ENCODE assay signal across 8 cellular contexts in the genomic region with DNA sequence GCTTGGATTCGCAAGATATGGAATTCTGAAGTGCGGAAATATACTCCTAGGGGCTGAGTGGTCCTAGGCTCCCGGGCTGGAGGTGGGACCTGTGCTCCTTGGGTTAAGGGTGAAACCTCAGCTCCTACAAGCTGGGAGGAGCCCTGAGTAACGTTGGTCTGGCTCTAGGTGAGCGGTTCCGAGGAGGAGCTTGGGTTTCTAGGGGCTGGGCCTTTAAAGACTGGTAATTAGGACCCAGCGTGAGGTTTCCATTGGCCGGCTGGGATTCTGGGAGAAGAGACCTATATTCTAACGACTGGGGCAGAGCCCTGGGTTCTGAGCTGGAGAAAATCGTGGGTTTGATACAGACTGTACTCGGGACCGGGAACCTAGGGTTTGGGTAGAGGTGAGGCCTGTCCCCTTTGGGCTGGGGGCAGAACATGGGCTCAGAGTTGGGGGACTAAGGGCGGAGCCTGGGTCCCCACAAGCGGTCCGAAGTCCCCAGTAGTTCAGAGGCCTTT. TPM values are rescaled to one million over a fixed set of nuclear protein-coding genes. Genes with fewer than 3 reads are reported as not detected.
DNase-seq lines count a peak whose midpoint lies in the region; ATAC-seq, FAIRE-seq and TF ChIP-seq lines count a peak whose summit lies in the region.

No MANE protein-coding gene starts in this region.

- peak overlapping the region; percentile 87 for H3K27ac Mint-ChIP-seq in activated CD4-positive, alpha-beta T cell treated with anti-CD3 and anti-CD28 coated beads, Interleukin-2, amount 10 ng/mL, durations not matched to agents 24 days and 14 days

- peaks cover 25% of the 10 kb centered on the region for H3K36me3 Mint-ChIP-seq in activated CD4-positive, alpha-beta T cell treated with anti-CD3 and anti-CD28 coated beads, Interleukin-2, amount 10 ng/mL, durations not matched to agents 24 days and 14 days (ENCODE audit: low read depth)

- POLR2A ChIA-PET in GM12878 (lab: Charles Lee), result interaction anchor here (0.6 to 5.4 kb wide), 3 partner anchors 25 to 117 kb away, joined by 3 to 33 read pairs (median 3); partner anchors contain the start of gene SF1

- H3K9me3 Mint-ChIP-seq in activated CD4-positive, alpha-beta T cell treated with anti-CD3 and anti-CD28 coated beads, Interleukin-2, amount 10 ng/mL, durations not matched to agents 24 days and 14 days, result no peaks in the 10 kb centered on the region

- peak overlapping the region; percentile 97 for H3K4me2 ChIP-seq in GM12878 (ENCODE audit: control insufficient read depth, insufficient read depth)

- H3K36me3 ChIP-seq in GM12878 (ENCODE audit: control insufficient read depth in 2 of 2, insufficient read depth in 2 of 2, low read length in 1 of 2), result peaks cover 3 to 5% of the 10 kb centered on the region in 2 experiments; a peak in 3 of 4 replicates
- peaks cover 0 to 56% (median 0%) of the 10 kb centered on the region in 3 donors for H3K36me3 ChIP-seq in tibial nerve

- peak overlapping the region; percentile 62 for H2AFZ ChIP-seq in GM12878 (ENCODE audit: control insufficient read depth, low read depth, low read length)

- no peak for TF ChIP-seq POLR2A in GM12878 (IDR thresholded peaks at IDR 0.05; ENCODE audit: low read depth, low read length)
- no peak for TF ChIP-seq POLR2A in tibial nerve (IDR thresholded peaks at IDR 0.05)

- no peak for TF ChIP-seq RAD21 in GM12878 (IDR thresholded peaks at IDR 0.05; ENCODE audit: insufficient read depth, low read depth, low read length)

- FAIRE-seq in GM12878 (lab: Jason Lieb, UNC), result peak; percentile 69

- H3K4me1 Mint-ChIP-seq in activated CD4-positive, alpha-beta T cell treated with anti-CD3 and anti-CD28 coated beads, Interleukin-2, amount 10 ng/mL, durations not matched to agents 24 days and 14 days, result peaks cover 16% of the 10 kb centered on the region

- H4K20me1 ChIP-seq in GM12878 (ENCODE audit: control insufficient read depth, insufficient read depth), result no peaks in the 10 kb centered on the region

- peak overlapping the region; percentile 67 for H3K9ac ChIP-seq in GM12878 (ENCODE audit: control insufficient read depth, insufficient read depth, low read length)

- no TSS peak for BruUV-seq in GM12878 (replicated peaks; lab: Mats Ljungman, UMichigan)

- no peaks in the 10 kb centered on the region for H3K9me3 ChIP-seq in GM12878 (replicated peaks; ENCODE audit: control insufficient read depth, insufficient read depth, low read length)
- H3K9me3 ChIP-seq in tibial nerve, result no peaks in the 10 kb centered on the region

- H3K27me3 Mint-ChIP-seq in activated CD4-positive, alpha-beta T cell treated with anti-CD3 and anti-CD28 coated beads, Interleukin-2, amount 10 ng/mL, durations not matched to agents 24 days and 14 days, result no peaks in the 10 kb centered on the region

- in situ Hi-C loops in GM12878 (cut with MboI), result no loop called here

- CTCF ChIA-PET in GM12878 (lab: Yijun Ruan, JAX), result interaction anchor here (0.5 to 5.8 kb wide), 6 partner anchors 10 to 65 kb away, joined by 3 to 41 read pairs (median 4); no protein-coding TSS in a partner anchor

- peak overlapping the region; percentile 90 for H3K4me3 Mint-ChIP-seq in activated CD4-positive, alpha-beta T cell treated with anti-CD3 and anti-CD28 coated beads, Interleukin-2, amount 10 ng/mL, durations not matched to agents 24 days and 14 days

- H3K27me3 ChIP-seq in GM12878 (replicated peaks in 1 of 2; ENCODE audit: control insufficient read depth in 2 of 2, insufficient read depth in 2 of 2, low read length in 1 of 2) (no peaks in the 10 kb centered on the region), tibial nerve (no peaks in the 10 kb centered on the region)

- H3K27ac ChIP-seq in GM12878 (ENCODE audit: control insufficient read depth, insufficient read depth), result peak overlapping the region; percentile 75
- peak overlapping the region; percentile 62 to 94 (median 89) for H3K27ac ChIP-seq in tibial nerve

- TF ChIP-seq EP300 in GM12878 (IDR thresholded peaks at IDR 0.05; ENCODE audit: borderline replicate concordance in 1 of 2, control insufficient read depth in 1 of 2, low read depth in 2 of 2, low read length in 2 of 2) (no peak), tibial nerve (IDR thresholded peaks at IDR 0.05) (no peak)

- SMC1A ChIA-PET in GM12878 (lab: Charles Lee; ENCODE audit: uncharacterized antibody, unreplicated experiment), result interaction anchor here (1.0 to 1.5 kb wide), 2 partner anchors 44 to 318 kb away, joined by 4 read pairs; partner anchors contain the start of genes FAU and MRPL49

- no peak for ATAC-seq in GM12878
- peak; percentile 4 for ATAC-seq in left lobe of liver
- no peak for ATAC-seq in GM18498 (IDR thresholded peaks at IDR 0.05; ENCODE audit: unreplicated experiment)

- TF ChIP-seq CTCF in GM12878 (IDR thresholded peaks at IDR 0.05 in 2 of 3, conservative IDR thresholded peaks at IDR 0.05 in 1 of 3; ENCODE audit: control insufficient read depth in 2 of 3, extremely low read depth in 1 of 3, insufficient read depth in 1 of 3, low read depth in 3 of 3, low read length in 3 of 3), result no peak
- no peak for TF ChIP-seq CTCF in tibial nerve (IDR thresholded peaks at IDR 0.05)

- 67% methylated on average over 15 of the region's 15 CpGs for WGBS in GM12878 (ENCODE audit: insufficient coverage, insufficient replicate concordance, low lambda C conversion rate, missing lambda C conversion rate)
- 33 to 43% methylated on average over 15 of the region's 15 CpGs for WGBS in tibial nerve, 2 donors

- intact Hi-C loops in activated CD4-positive, alpha-beta T cell treated with anti-CD3 and anti-CD28 coated beads, Interleukin-2, amount 10 ng/mL, durations not matched to agents 24 days and 14 days (cut with micrococcal nuclease), result no loop called here
- intact Hi-C loops in GM12878 (cut with micrococcal nuclease; ENCODE audit: unreplicated experiment), result no loop called here

- no peak for DNase-seq in activated CD4-positive, alpha-beta T cell treated with anti-CD3 and anti-CD28 coated beads, Interleukin-2, amount 10 ng/mL, durations not matched to agents 24 days and 14 days
- DNase-seq in activated CD4-positive, alpha-beta T cell treated with anti-CD3 and anti-CD28 coated beads, Interleukin-2, amount 50 U/mL, for 48 hours, result no peak
- DNase-seq in GM12878 (ENCODE audit: low read depth, low spot score), result no peak
- no peak for DNase-seq in left lobe of liver (ENCODE audit: low spot score)
- DNase-seq in tibial nerve (ENCODE audit: low spot score in 2 of 2), result no peak
- DNase-seq in activated gamma-delta T cell (lab: John Stamatoyannopoulos, UW), result no peak
- no peak for DNase-seq in central memory CD4-positive, alpha-beta T cell

- H3K4me1 ChIP-seq in GM12878 (ENCODE audit: control insufficient read depth, insufficient read depth, low read length) (peaks cover 37% of the 10 kb centered on the region), tibial nerve (peaks cover 0 to 38% (median 13%) of the 10 kb centered on the region in 4 donors)

- RAD21 ChIA-PET in GM12878 (lab: Charles Lee; ENCODE audit: unreplicated experiment), result interaction anchor here (2.8 kb wide), 1 partner anchor 25 kb away, joined by 12 read pairs; the partner anchor contains the start of gene SF1

- H3K79me2 ChIP-seq in GM12878 (ENCODE audit: control insufficient read depth, insufficient read depth, low read length), result peaks cover 30% of the 10 kb centered on the region

- H3K4me3 ChIP-seq in GM12878 (peak overlapping the region; percentile 81), tibial nerve (peak overlapping the region; percentile 41 to 72 (median 57))

RNA-seq across cellular contexts. Expression of gene MAP4K2, which starts 0.9 kb away (rescaled TPM):
- 63.5 and 67.3 TPM in 2 replicates for total RNA-seq in activated CD4-positive, alpha-beta T cell treated with anti-CD3 and anti-CD28 coated beads, Interleukin-2, amount 10 ng/mL, durations not matched to agents 24 days and 14 days
- 51.0 and 55.9 TPM in 2 replicates for total RNA-seq in GM12878 (2013; cell fraction: nucleolus; rRNA removed)
- 66.7 and 74.7 TPM in 2 replicates for total RNA-seq in GM12878 (2014; rRNA removed)
- total RNA-seq in GM12878 (2014; rRNA removed; fragmentation: Illumina TruSeq; extraction: Trizol), result 36.9 and 41.0 TPM in 2 replicates
- 78.1 and 79.2 TPM in 2 replicates for total RNA-seq in GM12878 (2021)
- polyA plus RNA-seq in GM12878 (2011; ENCODE audit: low read depth), result 11.2 TPM
- 27.3 and 49.9 TPM in 2 replicates for polyA plus RNA-seq in GM12878 (2011; rRNA removed)
- 73.2 and 91.2 TPM in 2 replicates for polyA plus RNA-seq in GM12878 (2011; cell fraction: cytosol; rRNA removed)
- polyA plus RNA-seq in GM12878 (2011; cell fraction: nucleus; rRNA removed), result 284 and 290 TPM in 2 replicates
- 33.8 and 37.8 TPM in 2 replicates for polyA plus RNA-seq in GM12878 (2012)
- polyA plus RNA-seq in GM12878 (2014; fragmentation: Illumina TruSeq; extraction: Trizol), result 16.1 and 42.8 TPM in 2 replicates
- 1 to 10 TPM in 1 of 2 experiments, under 1 TPM in 1; 0.98 to 4.4 TPM for polyA plus RNA-seq in GM12878 (2014; fragmentation: Nextera tagmentation; extraction: Ambion mirVana)
- 69.0 and 71.8 TPM in 2 replicates for polyA plus RNA-seq in GM12878 (2014; rRNA removed)
- polyA plus RNA-seq in GM12878 (2016; fragmentation: Nextera tagmentation; extraction: Ambion mirVana), result 10 to 100 TPM; 47.8 to 52.9 TPM
- polyA minus RNA-seq in GM12878 (2011; rRNA and poly(A)+ RNA removed), result 58.6 and 101 TPM in 2 replicates
- polyA minus RNA-seq in GM12878 (2011; cell fraction: cytosol; rRNA and poly(A)+ RNA removed), result 25.9 and 26.6 TPM in 2 replicates
- polyA minus RNA-seq in GM12878 (2011; cell fraction: nucleus; rRNA and poly(A)+ RNA removed), result 50.8 and 62.9 TPM in 2 replicates
- total RNA-seq in left lobe of liver, result 6.6 TPM
- 10 to 100 TPM; 10.6 to 22.2 (median 13.5) TPM for total RNA-seq in tibial nerve

RNA-seq across cellular contexts. Expression of gene MEN1, which starts 6.5 kb away (rescaled TPM):
- total RNA-seq in activated CD4-positive, alpha-beta T cell treated with anti-CD3 and anti-CD28 coated beads, Interleukin-2, amount 10 ng/mL, durations not matched to agents 24 days and 14 days, result 36.7 and 39.1 TPM in 2 replicates
- total RNA-seq in GM12878 (2013; cell fraction: nucleolus; rRNA removed), result 19.7 and 20.0 TPM in 2 replicates
- total RNA-seq in GM12878 (2014; rRNA removed), result 14.4 and 19.0 TPM in 2 replicates
- 6.3 and 6.5 TPM in 2 replicates for total RNA-seq in GM12878 (2014; rRNA removed; fragmentation: Illumina TruSeq; extraction: Trizol)
- 31.1 and 32.6 TPM in 2 replicates for total RNA-seq in GM12878 (2021)
- 34.2 TPM for polyA plus RNA-seq in GM12878 (2011; ENCODE audit: low read depth)
- polyA plus RNA-seq in GM12878 (2011; rRNA removed), result 6.0 and 19.0 TPM in 2 replicates
- polyA plus RNA-seq in GM12878 (2011; cell fraction: cytosol; rRNA removed), result 21.8 and 25.3 TPM in 2 replicates
- 82.8 and 85.9 TPM in 2 replicates for polyA plus RNA-seq in GM12878 (2011; cell fraction: nucleus; rRNA removed)
- polyA plus RNA-seq in GM12878 (2012), result 23.4 and 25.0 TPM in 2 replicates
- 13.0 and 22.4 TPM in 2 replicates for polyA plus RNA-seq in GM12878 (2014; fragmentation: Illumina TruSeq; extraction: Trizol)
- polyA plus RNA-seq in GM12878 (2014; fragmentation: Nextera tagmentation; extraction: Ambion mirVana), result 1 to 10 TPM; 2.5 to 4.1 TPM
- 26.8 and 37.5 TPM in 2 replicates for polyA plus RNA-seq in GM12878 (2014; rRNA removed)
- polyA plus RNA-seq in GM12878 (2016; fragmentation: Nextera tagmentation; extraction: Ambion mirVana), result 10 to 100 TPM; 38.9 to 39.7 TPM
- 11.0 and 14.9 TPM in 2 replicates for polyA minus RNA-seq in GM12878 (2011; rRNA and poly(A)+ RNA removed)
- 11.9 and 14.7 TPM in 2 replicates for polyA minus RNA-seq in GM12878 (2011; cell fraction: cytosol; rRNA and poly(A)+ RNA removed)
- 11.5 and 17.5 TPM in 2 replicates for polyA minus RNA-seq in GM12878 (2011; cell fraction: nucleus; rRNA and poly(A)+ RNA removed)
- 24.0 TPM for total RNA-seq in left lobe of liver
- 10 to 100 TPM; 15.3 to 30.9 (median 19.7) TPM for total RNA-seq in tibial nerve

RNA-seq across cellular contexts. Expression of gene SF1, which starts 25.6 kb away (rescaled TPM):
- total RNA-seq in activated CD4-positive, alpha-beta T cell treated with anti-CD3 and anti-CD28 coated beads, Interleukin-2, amount 10 ng/mL, durations not matched to agents 24 days and 14 days, result 522 and 525 TPM in 2 replicates
- total RNA-seq in GM12878 (2013; cell fraction: nucleolus; rRNA removed), result 483 and 541 TPM in 2 replicates
- 88.2 and 111 TPM in 2 replicates for total RNA-seq in GM12878 (2014; rRNA removed)
- total RNA-seq in GM12878 (2014; rRNA removed; fragmentation: Illumina TruSeq; extraction: Trizol), result 76.0 and 84.4 TPM in 2 replicates
- 327 and 337 TPM in 2 replicates for total RNA-seq in GM12878 (2021)
- polyA plus RNA-seq in GM12878 (2011; ENCODE audit: low read depth), result 194 TPM
- polyA plus RNA-seq in GM12878 (2011; rRNA removed), result 82.5 and 84.8 TPM in 2 replicates
- 66.7 and 83.7 TPM in 2 replicates for polyA plus RNA-seq in GM12878 (2011; cell fraction: cytosol; rRNA removed)
- 212 and 291 TPM in 2 replicates for polyA plus RNA-seq in GM12878 (2011; cell fraction: nucleus; rRNA removed)
- 178 and 252 TPM in 2 replicates for polyA plus RNA-seq in GM12878 (2012)
- polyA plus RNA-seq in GM12878 (2014; fragmentation: Illumina TruSeq; extraction: Trizol), result 216 and 280 TPM in 2 replicates
- 10 to 100 TPM; 13.6 to 29.6 TPM for polyA plus RNA-seq in GM12878 (2014; fragmentation: Nextera tagmentation; extraction: Ambion mirVana)
- 155 and 172 TPM in 2 replicates for polyA plus RNA-seq in GM12878 (2014; rRNA removed)
- polyA plus RNA-seq in GM12878 (2016; fragmentation: Nextera tagmentation; extraction: Ambion mirVana), result 100 to 1,000 TPM in 1 of 2 experiments, 10 to 100 TPM in 1; 97.4 to 109 TPM
- 79.1 and 94.2 TPM in 2 replicates for polyA minus RNA-seq in GM12878 (2011; rRNA and poly(A)+ RNA removed)
- polyA minus RNA-seq in GM12878 (2011; cell fraction: cytosol; rRNA and poly(A)+ RNA removed), result 53.6 and 66.4 TPM in 2 replicates
- polyA minus RNA-seq in GM12878 (2011; cell fraction: nucleus; rRNA and poly(A)+ RNA removed), result 124 and 191 TPM in 2 replicates
- total RNA-seq in left lobe of liver, result 104 TPM
- total RNA-seq in tibial nerve, result 100 to 1,000 TPM; 368 to 416 (median 372) TPM

RNA-seq across cellular contexts. Expression of gene CDC42BPG, which starts 40.6 kb away (rescaled TPM):
- total RNA-seq in activated CD4-positive, alpha-beta T cell treated with anti-CD3 and anti-CD28 coated beads, Interleukin-2, amount 10 ng/mL, durations not matched to agents 24 days and 14 days, result 0.05 TPM in 2 replicates
- total RNA-seq in GM12878 (2013; cell fraction: nucleolus; rRNA removed), result 0.73 and 1.6 TPM in 2 replicates
- total RNA-seq in GM12878 (2014; rRNA removed) (0.11 and 1.3 TPM in 2 replicates), GM12878 (2014; rRNA removed; fragmentation: Illumina TruSeq; extraction: Trizol) (0.09 TPM in 2 replicates), GM12878 (2021) (0.36 and 0.45 TPM in 2 replicates), left lobe of liver (1.2 TPM), tibial nerve (under 1 TPM in 3 of 4 donors, not detected in 1; under 0.01 to 0.30 (median 0.21) TPM)
- 0.10 TPM for polyA plus RNA-seq in GM12878 (2011; ENCODE audit: low read depth)
- polyA plus RNA-seq in GM12878 (2011; rRNA removed) (0.04 and 0.12 TPM in 2 replicates), GM12878 (2014; fragmentation: Illumina TruSeq; extraction: Trizol) (0.03 and 0.46 TPM in 2 replicates), GM12878 (2014; fragmentation: Nextera tagmentation; extraction: Ambion mirVana) (under 1 TPM in 1 of 2 experiments, not detected in 1; 0.02 TPM), GM12878 (2014; rRNA removed) (0.44 and 0.53 TPM in 2 replicates), GM12878 (2016; fragmentation: Nextera tagmentation; extraction: Ambion mirVana) (under 1 TPM; 0.04 TPM)
- 0.10 and 0.13 TPM in 2 replicates for polyA plus RNA-seq in GM12878 (2011; cell fraction: cytosol; rRNA removed)
- 0.48 and 0.92 TPM in 2 replicates for polyA plus RNA-seq in GM12878 (2011; cell fraction: nucleus; rRNA removed)
- 0.22 and 0.45 TPM in 2 replicates for polyA plus RNA-seq in GM12878 (2012)
- 0.05 TPM in 1 of 2 replicates, not detected in the other for polyA minus RNA-seq in GM12878 (2011; rRNA and poly(A)+ RNA removed)
- 0.13 TPM in 1 of 2 replicates, not detected in the other for polyA minus RNA-seq in GM12878 (2011; cell fraction: cytosol; rRNA and poly(A)+ RNA removed)
- polyA minus RNA-seq in GM12878 (2011; cell fraction: nucleus; rRNA and poly(A)+ RNA removed), result 0.19 and 0.24 TPM in 2 replicates

RNA-seq across cellular contexts. Expression of gene PYGM, which starts 44.1 kb away (rescaled TPM):
- total RNA-seq in activated CD4-positive, alpha-beta T cell treated with anti-CD3 and anti-CD28 coated beads, Interleukin-2, amount 10 ng/mL, durations not matched to agents 24 days and 14 days, result 2.4 and 3.1 TPM in 2 replicates
- total RNA-seq in GM12878 (2013; cell fraction: nucleolus; rRNA removed), result 2.2 and 3.1 TPM in 2 replicates
- total RNA-seq in GM12878 (2014; rRNA removed) (0.27 and 0.34 TPM in 2 replicates), GM12878 (2014; rRNA removed; fragmentation: Illumina TruSeq; extraction: Trizol) (0.23 and 0.27 TPM in 2 replicates), GM12878 (2021) (0.28 and 0.35 TPM in 2 replicates), left lobe of liver (0.28 TPM), tibial nerve (10 to 100 TPM in 2 of 4 donors, 1 to 10 TPM in 2; 2.1 to 18.6 (median 9.9) TPM)
- 0.42 TPM for polyA plus RNA-seq in GM12878 (2011; ENCODE audit: low read depth)
- polyA plus RNA-seq in GM12878 (2011; rRNA removed) (0.32 and 0.33 TPM in 2 replicates), GM12878 (2014; fragmentation: Illumina TruSeq; extraction: Trizol) (0.19 TPM in 1 of 2 replicates, not detected in the other), GM12878 (2014; fragmentation: Nextera tagmentation; extraction: Ambion mirVana) (under 1 TPM; 0.04 to 0.08 TPM), GM12878 (2014; rRNA removed) (0.61 and 3.7 TPM in 2 replicates), GM12878 (2016; fragmentation: Nextera tagmentation; extraction: Ambion mirVana) (under 1 TPM in 1 of 2 experiments, not detected in 1; 0.04 TPM)
- polyA plus RNA-seq in GM12878 (2011; cell fraction: cytosol; rRNA removed), result 0.19 and 0.20 TPM in 2 replicates
- polyA plus RNA-seq in GM12878 (2011; cell fraction: nucleus; rRNA removed), result 1.1 and 1.4 TPM in 2 replicates
- polyA plus RNA-seq in GM12878 (2012), result 0.80 and 0.88 TPM in 2 replicates
- 0.72 and 0.95 TPM in 2 replicates for polyA minus RNA-seq in GM12878 (2011; rRNA and poly(A)+ RNA removed)
- not detected in 2 replicates for polyA minus RNA-seq in GM12878 (2011; cell fraction: cytosol; rRNA and poly(A)+ RNA removed)
- polyA minus RNA-seq in GM12878 (2011; cell fraction: nucleus; rRNA and poly(A)+ RNA removed), result 0.48 and 2.0 TPM in 2 replicates
